In the genomic region with DNA sequence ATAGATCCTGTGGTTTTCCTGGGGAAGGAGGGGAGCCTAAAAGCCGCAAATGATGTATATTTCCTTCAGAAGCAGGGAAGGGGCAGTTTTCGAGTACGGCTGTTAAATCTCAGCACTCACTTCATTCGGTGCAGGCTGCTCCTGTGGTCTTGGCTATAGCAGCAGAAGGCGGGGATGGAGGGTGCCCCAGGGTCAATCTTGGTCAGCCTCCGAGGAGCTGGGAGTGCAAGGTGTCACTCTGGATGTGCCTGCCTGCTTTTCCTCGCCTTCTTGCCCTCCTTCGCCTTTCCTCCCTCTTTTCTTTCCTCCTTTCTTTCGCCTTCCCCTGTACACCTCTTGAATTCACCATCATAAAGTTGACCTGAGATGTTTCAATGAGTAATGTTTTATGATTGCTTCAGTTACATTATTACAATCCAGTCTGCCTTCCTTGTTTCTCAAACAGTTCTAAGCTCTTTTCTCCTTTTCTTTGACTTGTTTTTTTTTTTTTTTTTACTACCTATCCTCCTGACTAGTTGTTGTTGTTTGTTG, we compare ENCODE assay signal across 2 cellular contexts.
TF ChIP-seq lines count a peak whose summit lies in the region.

No MANE protein-coding gene starts in this region.

TF ChIP-seq in IMR-90, 13 proteins besides CTCF, POLR2A, EP300 and RAD21:
- TF ChIP-seq FOS (IDR thresholded peaks at IDR 0.05; ENCODE audit: low read depth, low read length) (no peak), BHLHE40 (IDR thresholded peaks at IDR 0.05; ENCODE audit: low read depth, low read length) (no peak), CEBPB (IDR thresholded peaks at IDR 0.05; ENCODE audit: low read depth, low read length) (no peak), MAFK (IDR thresholded peaks at IDR 0.05; ENCODE audit: low read depth, low read length) (no peak), NFE2L2 (IDR thresholded peaks at IDR 0.05; ENCODE audit: low read depth, low read length) (no peak), MXI1 (IDR thresholded peaks at IDR 0.05; ENCODE audit: borderline replicate concordance, low read depth, low read length) (no peak), SMC3 (IDR thresholded peaks at IDR 0.05; ENCODE audit: low read depth, low read length) (no peak), USF2 (IDR thresholded peaks at IDR 0.05; ENCODE audit: low read depth, low read length) (no peak), CHD1 (IDR thresholded peaks at IDR 0.05; ENCODE audit: low read depth, low read length) (no peak), RFX5 (IDR thresholded peaks at IDR 0.05; ENCODE audit: low read depth, low read length) (no peak), RCOR1 (IDR thresholded peaks at IDR 0.05; ENCODE audit: insufficient replicate concordance, low read length) (no peak), MAZ (IDR thresholded peaks at IDR 0.05; ENCODE audit: borderline replicate concordance, low read depth, low read length) (no peak)
- TF ChIP-seq, protein P1, sequence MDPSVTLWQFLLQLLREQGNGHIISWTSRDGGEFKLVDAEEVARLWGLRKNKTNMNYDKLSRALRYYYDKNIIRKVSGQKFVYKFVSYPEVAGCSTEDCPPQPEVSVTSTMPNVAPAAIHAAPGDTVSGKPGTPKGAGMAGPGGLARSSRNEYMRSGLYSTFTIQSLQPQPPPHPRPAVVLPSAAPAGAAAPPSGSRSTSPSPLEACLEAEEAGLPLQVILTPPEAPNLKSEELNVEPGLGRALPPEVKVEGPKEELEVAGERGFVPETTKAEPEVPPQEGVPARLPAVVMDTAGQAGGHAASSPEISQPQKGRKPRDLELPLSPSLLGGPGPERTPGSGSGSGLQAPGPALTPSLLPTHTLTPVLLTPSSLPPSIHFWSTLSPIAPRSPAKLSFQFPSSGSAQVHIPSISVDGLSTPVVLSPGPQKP (IDR thresholded peaks at IDR 0.05; ENCODE audit: borderline replicate concordance, low read depth, low read length), result no peak

TF ChIP-seq in H1, 55 proteins besides CTCF, POLR2A, EP300 and RAD21:
- TF ChIP-seq SUZ12 (IDR thresholded peaks at IDR 0.05; ENCODE audit: low read length), result no peak
- no peak for TF ChIP-seq SRF (IDR thresholded peaks at IDR 0.05; ENCODE audit: low read depth, low read length)
- TF ChIP-seq EGR1 (IDR thresholded peaks at IDR 0.05; ENCODE audit: borderline replicate concordance, low read depth, low read length), result no peak
- TF ChIP-seq ZNF274 (IDR thresholded peaks at IDR 0.05; ENCODE audit: borderline replicate concordance, extremely low read depth, low read length), result no peak
- TF ChIP-seq FOSL1 (IDR thresholded peaks at IDR 0.05; ENCODE audit: insufficient read depth, low read depth, low read length), result no peak
